In genomic region chr1:36400514-36400824, GRCh38 we compare ENCODE assay signal across 12 cellular contexts. TPM values are rescaled to one million over a fixed set of nuclear protein-coding genes. Genes with fewer than 3 reads are reported as not detected.
DNase-seq lines count a peak whose midpoint lies in the region; ATAC-seq, FAIRE-seq and TF ChIP-seq lines count a peak whose summit lies in the region.
"Had no signal": no experiment of that assay in that cellular context is flagged by ENCODE, and none has a peak within 500 bp of the region (broad histone marks: within the 10 kb centered on the region; RNA-seq: fewer than 3 reads in every experiment).

No MANE protein-coding gene starts in this region.

- no peaks in the 10 kb centered on the region for H4K20me1 ChIP-seq in SK-N-SH (ENCODE audit: insufficient read depth)

- TF ChIP-seq RAD21 in SK-N-SH (IDR thresholded peaks at IDR 0.05; ENCODE audit: low read length) = no peak

- peaks cover 20% of the 10 kb centered on the region for H3K79me2 ChIP-seq in SK-N-SH (ENCODE audit: insufficient read depth)

- POLR2A ChIA-PET in SK-N-SH (lab: Yijun Ruan, JAX) = interaction anchor here (1.0 kb wide), 1 partner anchor 14 kb away, joined by 3 read pairs; no protein-coding TSS in a partner anchor

- no peak for FAIRE-seq in small intestine (lab: Jason Lieb, UNC)

- ATAC-seq in stimulated activated naive CD8-positive, alpha-beta T cell treated with anti-CD3 and anti-CD28 coated beads, Interleukin-15, amount 100 ng/mL, for 72 hours = no peak
- ATAC-seq in stimulated activated naive CD8-positive, alpha-beta T cell treated with anti-CD3 and anti-CD28 coated beads, Interleukin-15, Interleukin-2, amounts not matched to agents 100 U/mL and 50 U/mL, for 24 hours = no peak
- peak in 1 of 2 donors; percentile 7 for ATAC-seq in natural killer cell treated with Interleukin-12 subunit alpha and Interleukin-12 subunit beta and Interleukin-15 and Interleukin-18, amount 100 ng/mL, for 72 hours

- no peak for DNase-seq in stimulated activated naive CD8-positive, alpha-beta T cell treated with anti-CD3 and anti-CD28 coated beads, Interleukin-15, amount 100 ng/mL, for 72 hours
- no peak for DNase-seq in stimulated activated naive CD8-positive, alpha-beta T cell treated with anti-CD3 and anti-CD28 coated beads, Interleukin-15, Interleukin-2, amounts not matched to agents 100 U/mL and 50 U/mL, for 24 hours
- DNase-seq in chondrocyte (ENCODE audit: low spot score) (no peak), SK-N-SH (no peak), small intestine (no peak), MV-4-11 (lab: John Stamatoyannopoulos, UW) (no peak), GM03348 (ENCODE audit: low spot score) (no peak)
- no peak for DNase-seq in natural killer cell treated with Interleukin-12 subunit alpha and Interleukin-12 subunit beta and Interleukin-15 and Interleukin-18, amount 100 ng/mL, for 72 hours (ENCODE audit: low spot score)
- DNase-seq: NCI-H510A treated with DMSO at 0.1 percent for 48 hours, SW 1271 had no signal

- H3K27me3 ChIP-seq in SK-N-SH (ENCODE audit: insufficient read depth) (no peaks in the 10 kb centered on the region), small intestine (ENCODE audit: control insufficient read depth in 2 of 2, insufficient read depth in 2 of 2, low read length in 2 of 2) (no peaks in the 10 kb centered on the region)
- H3K27me3 ChIP-seq: BE2C had no signal

- no peak overlapping the region for H2AFZ ChIP-seq in SK-N-SH (ENCODE audit: low read depth)

- no peaks in the 10 kb centered on the region for H3K9me3 Mint-ChIP-seq in stimulated activated naive CD8-positive, alpha-beta T cell treated with anti-CD3 and anti-CD28 coated beads, Interleukin-15, amount 100 ng/mL, for 72 hours
- no peaks in the 10 kb centered on the region for H3K9me3 Mint-ChIP-seq in chondrocyte (ENCODE audit: low read depth)
- H3K9me3 Mint-ChIP-seq in natural killer cell treated with Interleukin-12 subunit alpha and Interleukin-12 subunit beta and Interleukin-15 and Interleukin-18, amount 100 ng/mL, for 72 hours = no peaks in the 10 kb centered on the region
- H3K9me3 Mint-ChIP-seq: naive thymus-derived CD8-positive, alpha-beta T cell had no signal

- peaks cover 48% of the 10 kb centered on the region for H3K4me1 Mint-ChIP-seq in stimulated activated naive CD8-positive, alpha-beta T cell treated with anti-CD3 and anti-CD28 coated beads, Interleukin-15, amount 100 ng/mL, for 72 hours
- H3K4me1 Mint-ChIP-seq in chondrocyte (ENCODE audit: low read depth) = peaks cover 39% of the 10 kb centered on the region
- H3K4me1 Mint-ChIP-seq in natural killer cell treated with Interleukin-12 subunit alpha and Interleukin-12 subunit beta and Interleukin-15 and Interleukin-18, amount 100 ng/mL, for 72 hours (ENCODE audit: low read depth in 2 of 2) = peaks cover 36 to 42% of the 10 kb centered on the region in 2 donors

- no peaks in the 10 kb centered on the region for H3K9me3 ChIP-seq in SK-N-SH
- H3K9me3 ChIP-seq in small intestine (ENCODE audit: control insufficient read depth, low read depth) = no peaks in the 10 kb centered on the region
- H3K9me3 ChIP-seq: BE2C had no signal

- H3K27ac Mint-ChIP-seq in stimulated activated naive CD8-positive, alpha-beta T cell treated with anti-CD3 and anti-CD28 coated beads, Interleukin-15, amount 100 ng/mL, for 72 hours = peak overlapping the region; percentile 50 to 78
- H3K27ac Mint-ChIP-seq in chondrocyte (ENCODE audit: unreplicated experiment) = peak overlapping the region; percentile 100
- peak overlapping the region; percentile 95 to 98 for H3K27ac Mint-ChIP-seq in natural killer cell treated with Interleukin-12 subunit alpha and Interleukin-12 subunit beta and Interleukin-15 and Interleukin-18, amount 100 ng/mL, for 72 hours

- H3K4me1 ChIP-seq in SK-N-SH (ENCODE audit: control insufficient read depth in 1 of 2, insufficient read depth in 2 of 2, low read depth in 1 of 2, low read length in 1 of 2) = peaks cover 0 to 5% of the 10 kb centered on the region in 2 experiments; a peak in 2 of 4 replicates
- H3K4me1 ChIP-seq in small intestine (ENCODE audit: control insufficient read depth in 2 of 2, insufficient read depth in 1 of 2, low read depth in 1 of 2, low read length in 1 of 2) = peaks cover 0 to 6% of the 10 kb centered on the region in 2 donors
- H3K4me1 ChIP-seq: BE2C had no signal

- CTCF ChIA-PET in SK-N-SH (lab: Yijun Ruan, JAX) = interaction anchor here (0.8 to 2.2 kb wide), 5 partner anchors 20 to 1114 kb away, joined by 3 to 7 read pairs (median 3); partner anchors contain the start of genes MEAF6 and TRAPPC3

- no peak for TF ChIP-seq EP300 in SK-N-SH (IDR thresholded peaks at IDR 0.05; ENCODE audit: borderline replicate concordance in 1 of 2, low read depth in 1 of 2, low read length in 1 of 2)

- no peaks in the 10 kb centered on the region for H3K27me3 Mint-ChIP-seq in stimulated activated naive CD8-positive, alpha-beta T cell treated with anti-CD3 and anti-CD28 coated beads, Interleukin-15, amount 100 ng/mL, for 72 hours
- no peaks in the 10 kb centered on the region for H3K27me3 Mint-ChIP-seq in chondrocyte (ENCODE audit: low read depth)
- no peaks in the 10 kb centered on the region for H3K27me3 Mint-ChIP-seq in natural killer cell treated with Interleukin-12 subunit alpha and Interleukin-12 subunit beta and Interleukin-15 and Interleukin-18, amount 100 ng/mL, for 72 hours
- H3K27me3 Mint-ChIP-seq: naive thymus-derived CD8-positive, alpha-beta T cell had no signal

- no peak overlapping the region for H3K4me2 ChIP-seq in SK-N-SH

- peaks cover 4% of the 10 kb centered on the region for H3K36me3 Mint-ChIP-seq in chondrocyte (ENCODE audit: low read depth)
- no peaks in the 10 kb centered on the region for H3K36me3 Mint-ChIP-seq in natural killer cell treated with Interleukin-12 subunit alpha and Interleukin-12 subunit beta and Interleukin-15 and Interleukin-18, amount 100 ng/mL, for 72 hours

- no peak overlapping the region for H3K27ac ChIP-seq in SK-N-SH (ENCODE audit: low read depth in 2 of 2, low read length in 1 of 2)
- H3K27ac ChIP-seq in small intestine (ENCODE audit: low read depth in 1 of 2, low read length in 1 of 2) = peak overlapping the region in 1 of 2 donors; percentile 74

- H3K4me3 Mint-ChIP-seq in stimulated activated naive CD8-positive, alpha-beta T cell treated with anti-CD3 and anti-CD28 coated beads, Interleukin-15, amount 100 ng/mL, for 72 hours = peak overlapping the region; percentile 83 to 86
- H3K4me3 Mint-ChIP-seq in chondrocyte (ENCODE audit: unreplicated experiment) = peak overlapping the region; percentile 95
- peak overlapping the region; percentile 92 for H3K4me3 Mint-ChIP-seq in natural killer cell treated with Interleukin-12 subunit alpha and Interleukin-12 subunit beta and Interleukin-15 and Interleukin-18, amount 100 ng/mL, for 72 hours

- H3K36me3 ChIP-seq in SK-N-SH (replicated peaks in 1 of 2; ENCODE audit: control insufficient read depth in 1 of 2, insufficient read depth in 2 of 2, low read length in 1 of 2) = no peaks in the 10 kb centered on the region
- no peaks in the 10 kb centered on the region for H3K36me3 ChIP-seq in small intestine (ENCODE audit: control insufficient read depth in 2 of 2, insufficient read depth in 2 of 2, low read length in 2 of 2)
- H3K36me3 ChIP-seq: BE2C had no signal

- no peak for TF ChIP-seq CTCF in chondrocyte (IDR thresholded peaks at IDR 0.05)
- no peak for TF ChIP-seq CTCF in SK-N-SH (IDR thresholded peaks at IDR 0.05)

- 100% methylated on average over 5 of the region's 10 CpGs for WGBS in SK-N-SH (ENCODE audit: low lambda C conversion rate)
- WGBS in small intestine, 3 donors = 88 to 92% (median 89%) methylated on average over 10 of the region's 10 CpGs

- no peak overlapping the region for H3K4me3 ChIP-seq in SK-N-SH (ENCODE audit: low read depth in 2 of 2, low read length in 1 of 2)
- no peak overlapping the region for H3K4me3 ChIP-seq in small intestine (ENCODE audit: low read depth in 1 of 2, low read length in 2 of 2)

- H3K9me2 ChIP-seq in SK-N-SH = no peaks in the 10 kb centered on the region

- no peak overlapping the region for H3K9ac ChIP-seq in SK-N-SH

- peaks cover 5% of the 10 kb centered on the region for H3F3A ChIP-seq in SK-N-SH (replicated peaks; ENCODE audit: insufficient read depth)

TF ChIP-seq in SK-N-SH, 30 proteins besides CTCF, POLR2A, EP300 and RAD21 (continues in another document):
- no peak for TF ChIP-seq ELF1 (IDR thresholded peaks at IDR 0.05)

RNA-seq across cellular contexts. Expression of gene LSM10, which starts 2.8 kb away (rescaled TPM):
- 45.0 to 47.3 TPM (median 45.7 TPM) in 3 replicates for total RNA-seq in chondrocyte
- total RNA-seq in natural killer cell treated with Interleukin-12 subunit alpha and Interleukin-12 subunit beta and Interleukin-15 and Interleukin-18, amount 100 ng/mL, for 72 hours = 10 to 100 TPM; 56.6 to 58.1 TPM
- polyA plus RNA-seq in SK-N-SH (2012; rRNA removed) (87.5 and 96.8 TPM in 2 replicates), small intestine (10 to 100 TPM; 48.1 to 55.5 (median 51.9) TPM)
- 64.7 and 79.1 TPM in 2 replicates for polyA plus RNA-seq in SK-N-SH (2012; cell fraction: cytosol; rRNA removed)
- 40.1 and 40.2 TPM in 2 replicates for polyA plus RNA-seq in SK-N-SH (2012; cell fraction: nucleus; rRNA removed)

RNA-seq across cellular contexts. Expression of gene STK40, which starts 14.7 kb away (rescaled TPM):
- total RNA-seq in chondrocyte = 42.6 to 63.7 TPM (median 59.9 TPM) in 3 replicates
- total RNA-seq in natural killer cell treated with Interleukin-12 subunit alpha and Interleukin-12 subunit beta and Interleukin-15 and Interleukin-18, amount 100 ng/mL, for 72 hours = 10 to 100 TPM; 58.2 to 76.1 TPM
- polyA plus RNA-seq in SK-N-SH (2012; rRNA removed) (39.0 and 43.3 TPM in 2 replicates), small intestine (10 to 100 TPM; 12.7 to 33.3 (median 17.3) TPM)
- polyA plus RNA-seq in SK-N-SH (2012; cell fraction: cytosol; rRNA removed) = 26.2 and 35.3 TPM in 2 replicates
- 56.9 and 65.1 TPM in 2 replicates for polyA plus RNA-seq in SK-N-SH (2012; cell fraction: nucleus; rRNA removed)

RNA-seq across cellular contexts. Expression of gene OSCP1, which starts 49.8 kb away (rescaled TPM):
- total RNA-seq in chondrocyte = 4.5 to 7.3 TPM (median 6.2 TPM) in 3 replicates
- 1 to 10 TPM in 1 of 2 donors, under 1 TPM in 1; 0.59 to 1.2 TPM for total RNA-seq in natural killer cell treated with Interleukin-12 subunit alpha and Interleukin-12 subunit beta and Interleukin-15 and Interleukin-18, amount 100 ng/mL, for 72 hours
- polyA plus RNA-seq in SK-N-SH (2012; rRNA removed) (11.9 and 15.2 TPM in 2 replicates), small intestine (1 to 10 TPM in 2 of 3 donors, under 1 TPM in 1; 0.89 to 4.3 (median 1.4) TPM)
- polyA plus RNA-seq in SK-N-SH (2012; cell fraction: cytosol; rRNA removed) = 13.2 TPM in 2 replicates
- 14.2 and 14.4 TPM in 2 replicates for polyA plus RNA-seq in SK-N-SH (2012; cell fraction: nucleus; rRNA removed)
